ENCODE assay signal across 1 cellular context in the genomic region with DNA sequence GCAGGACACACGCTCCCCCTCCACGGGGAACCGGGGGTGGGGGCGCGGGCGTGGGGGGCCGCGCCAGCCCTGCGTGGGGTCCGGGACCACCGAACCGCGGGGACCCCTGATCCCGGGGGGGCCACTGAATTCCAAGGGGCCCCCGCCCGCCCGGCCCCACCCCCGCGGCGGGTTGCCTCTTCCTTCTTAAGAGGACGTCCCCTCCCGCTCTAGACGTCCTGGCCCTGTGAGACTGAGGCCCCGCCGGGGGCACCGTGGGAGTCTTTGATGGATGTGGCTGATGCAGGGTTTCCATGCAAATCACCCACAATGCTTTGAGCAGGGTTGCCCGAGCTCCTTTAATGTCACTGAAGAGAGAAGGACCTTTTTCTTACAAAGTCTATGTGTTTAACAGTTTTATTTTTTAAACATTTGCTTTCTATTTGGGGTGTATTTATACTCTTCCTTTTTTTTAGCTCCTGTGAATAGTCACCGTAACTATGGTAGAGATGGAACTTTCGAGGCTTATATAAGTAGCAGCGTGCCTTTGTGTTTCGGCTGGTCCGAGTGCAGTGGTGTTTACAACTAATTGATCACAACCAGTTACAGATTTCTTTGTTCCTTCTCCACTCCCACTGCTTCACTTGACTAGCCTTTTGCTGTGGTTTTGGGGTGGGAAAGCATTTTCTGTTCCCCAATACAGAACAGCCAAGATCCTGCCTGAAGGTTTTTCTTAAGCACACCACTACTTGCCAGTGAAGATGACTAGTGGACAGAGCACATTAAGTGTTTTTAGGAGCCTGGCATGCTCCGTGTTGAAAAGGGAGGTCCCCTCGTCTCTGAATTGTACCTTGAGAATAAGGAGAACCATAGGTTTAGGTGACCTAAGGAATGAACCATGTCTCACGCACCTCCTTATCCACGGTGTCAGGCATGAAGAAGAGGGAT.
TF ChIP-seq lines count a peak whose summit lies in the region.

No MANE protein-coding gene starts in this region.

TF ChIP-seq in HEK293, 187 proteins besides CTCF, POLR2A, EP300 and RAD21 (continued from another document):
- TF ChIP-seq, protein P1, sequence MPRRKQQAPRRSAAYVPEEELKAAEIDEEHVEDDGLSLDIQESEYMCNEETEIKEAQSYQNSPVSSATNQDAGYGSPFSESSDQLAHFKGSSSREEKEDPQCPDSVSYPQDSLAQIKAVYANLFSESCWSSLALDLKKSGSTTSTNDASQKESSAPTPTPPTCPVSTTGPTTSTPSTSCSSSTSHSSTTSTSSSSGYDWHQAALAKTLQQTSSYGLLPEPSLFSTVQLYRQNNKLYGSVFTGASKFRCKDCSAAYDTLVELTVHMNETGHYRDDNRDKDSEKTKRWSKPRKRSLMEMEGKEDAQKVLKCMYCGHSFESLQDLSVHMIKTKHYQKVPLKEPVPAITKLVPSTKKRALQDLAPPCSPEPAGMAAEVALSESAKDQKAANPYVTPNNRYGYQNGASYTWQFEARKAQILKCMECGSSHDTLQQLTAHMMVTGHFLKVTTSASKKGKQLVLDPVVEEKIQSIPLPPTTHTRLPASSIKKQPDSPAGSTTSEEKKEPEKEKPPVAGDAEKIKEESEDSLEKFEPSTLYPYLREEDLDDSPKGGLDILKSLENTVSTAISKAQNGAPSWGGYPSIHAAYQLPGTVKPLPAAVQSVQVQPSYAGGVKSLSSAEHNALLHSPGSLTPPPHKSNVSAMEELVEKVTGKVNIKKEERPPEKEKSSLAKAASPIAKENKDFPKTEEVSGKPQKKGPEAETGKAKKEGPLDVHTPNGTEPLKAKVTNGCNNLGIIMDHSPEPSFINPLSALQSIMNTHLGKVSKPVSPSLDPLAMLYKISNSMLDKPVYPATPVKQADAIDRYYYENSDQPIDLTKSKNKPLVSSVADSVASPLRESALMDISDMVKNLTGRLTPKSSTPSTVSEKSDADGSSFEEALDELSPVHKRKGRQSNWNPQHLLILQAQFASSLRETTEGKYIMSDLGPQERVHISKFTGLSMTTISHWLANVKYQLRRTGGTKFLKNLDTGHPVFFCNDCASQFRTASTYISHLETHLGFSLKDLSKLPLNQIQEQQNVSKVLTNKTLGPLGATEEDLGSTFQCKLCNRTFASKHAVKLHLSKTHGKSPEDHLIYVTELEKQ (tag by site-specific recombination; IDR thresholded peaks at IDR 0.05; ENCODE audit: borderline replicate concordance), result no peak
- TF ChIP-seq ZNF248 (tag by site-specific recombination; IDR thresholded peaks at IDR 0.05), result no peak
- TF ChIP-seq ZBTB7A (tag by site-specific recombination; IDR thresholded peaks at IDR 0.05; ENCODE audit: low read depth), result no peak
- TF ChIP-seq ZBTB48 (tag by site-specific recombination; IDR thresholded peaks at IDR 0.05), result no peak
- no peak for TF ChIP-seq RBAK (tag by site-specific recombination; IDR thresholded peaks at IDR 0.05)
- no peak for TF ChIP-seq ZNF658 (tag by site-specific recombination; IDR thresholded peaks at IDR 0.05)
- no peak for TF ChIP-seq ZNF48 (tag by site-specific recombination; IDR thresholded peaks at IDR 0.05)
- peak; percentile 79 for TF ChIP-seq ZNF324 (tag by site-specific recombination; IDR thresholded peaks at IDR 0.05)
- TF ChIP-seq ZNF350 (tag by site-specific recombination; IDR thresholded peaks at IDR 0.05), result no peak
